ENCODE assay signal across 14 cellular contexts in genomic region chr17:30173649-30174048, GRCh38. TPM values are rescaled to one million over a fixed set of nuclear protein-coding genes. Genes with fewer than 3 reads are reported as not detected.
DNase-seq lines count a peak whose midpoint lies in the region; ATAC-seq and TF ChIP-seq lines count a peak whose summit lies in the region.
"Had no signal": no experiment of that assay in that cellular context is flagged by ENCODE, and none has a peak within 500 bp of the region (broad histone marks: within the 10 kb centered on the region; RNA-seq: fewer than 3 reads in every experiment).

No MANE protein-coding gene starts in this region.

- no peak overlapping the region for H3K27ac Mint-ChIP-seq in activated naive CD4-positive, alpha-beta T cell treated with anti-CD3 and anti-CD28 coated beads for 36 hours
- no peak overlapping the region for H3K27ac Mint-ChIP-seq in stimulated activated effector memory CD8-positive, alpha-beta T cell treated with anti-CD3 and anti-CD28 coated beads, Interleukin-12 subunit alpha, Interleukin-12 subunit beta, amount 100 ng/mL, for 72 hours
- H3K27ac Mint-ChIP-seq: endodermal cell, neural progenitor cell, T-cell had no signal

- peaks cover 13% of the 10 kb centered on the region for H3K36me3 Mint-ChIP-seq in activated naive CD4-positive, alpha-beta T cell treated with anti-CD3 and anti-CD28 coated beads for 36 hours (ENCODE audit: low read depth)
- H3K36me3 Mint-ChIP-seq in stimulated activated effector memory CD8-positive, alpha-beta T cell treated with anti-CD3 and anti-CD28 coated beads, Interleukin-12 subunit alpha, Interleukin-12 subunit beta, amount 100 ng/mL, for 72 hours, result peaks cover 72% of the 10 kb centered on the region

- intact Hi-C loops in activated naive CD4-positive, alpha-beta T cell treated with anti-CD3 and anti-CD28 coated beads for 36 hours (cut with micrococcal nuclease), result loop anchor here (2.0 kb wide), 1 partner anchor 159 kb away; no protein-coding TSS in a partner anchor
- intact Hi-C loops in heart right ventricle (cut with DNase I), result no loop called here
- intact Hi-C loops in psoas muscle (cut with DNase I), result no loop called here

- peak; percentile 35 for DNase-seq in activated naive CD4-positive, alpha-beta T cell treated with anti-CD3 and anti-CD28 coated beads for 36 hours
- no peak for DNase-seq in activated naive CD4-positive, alpha-beta T cell treated with anti-CD3 and anti-CD28 coated beads, Interleukin-2, amount 50 U/mL, for 16 hours
- DNase-seq in stimulated activated effector memory CD8-positive, alpha-beta T cell treated with anti-CD3 and anti-CD28 coated beads, Interleukin-12 subunit alpha, Interleukin-12 subunit beta, amount 100 ng/mL, for 72 hours (ENCODE audit: low spot score in 2 of 2), result no peak
- DNase-seq in heart right ventricle (no peak), RPMI8226 (no peak), psoas muscle (no peak)
- DNase-seq: activated effector memory CD4-positive, alpha-beta T cell treated with Interleukin-2 at 50 U/mL for 16 hours; endodermal cell; NCI-H2171 treated with DMSO at 0.1 percent for 48 hours; T-cell had no signal

- ATAC-seq in GM21529 (IDR thresholded peaks at IDR 0.05; ENCODE audit: unreplicated experiment) (peak; percentile 86), HG03432 (IDR thresholded peaks at IDR 0.05; ENCODE audit: unreplicated experiment) (peak; percentile 77), heart right ventricle (no peak), psoas muscle (no peak)
- ATAC-seq in stimulated activated effector memory CD8-positive, alpha-beta T cell treated with anti-CD3 and anti-CD28 coated beads, Interleukin-12 subunit alpha, Interleukin-12 subunit beta, amount 100 ng/mL, for 72 hours, result peak; percentile 100
- ATAC-seq: T-cell had no signal

- H3K4me1 ChIP-seq in heart right ventricle (no peaks in the 10 kb centered on the region), psoas muscle (no peaks in the 10 kb centered on the region)
- H3K4me1 ChIP-seq: neural progenitor cell, vagina had no signal

- H3K9me3 ChIP-seq in heart right ventricle (no peaks in the 10 kb centered on the region), psoas muscle (no peaks in the 10 kb centered on the region)
- H3K9me3 ChIP-seq: vagina had no signal

- H3K36me3 ChIP-seq in heart right ventricle, result peaks cover 0 to 89% (median 12%) of the 10 kb centered on the region in 9 donors
- peaks cover 0 to 47% of the 10 kb centered on the region in 2 donors for H3K36me3 ChIP-seq in psoas muscle (ENCODE audit: insufficient read depth in 1 of 2, low read depth in 1 of 2)
- H3K36me3 ChIP-seq: vagina had no signal

- H3K27me3 Mint-ChIP-seq in activated naive CD4-positive, alpha-beta T cell treated with anti-CD3 and anti-CD28 coated beads for 36 hours (ENCODE audit: low read depth), result no peaks in the 10 kb centered on the region
- H3K27me3 Mint-ChIP-seq: T-cell had no signal

- no peak overlapping the region for H3K4me3 Mint-ChIP-seq in activated naive CD4-positive, alpha-beta T cell treated with anti-CD3 and anti-CD28 coated beads for 36 hours
- H3K4me3 Mint-ChIP-seq in stimulated activated effector memory CD8-positive, alpha-beta T cell treated with anti-CD3 and anti-CD28 coated beads, Interleukin-12 subunit alpha, Interleukin-12 subunit beta, amount 100 ng/mL, for 72 hours, result no peak overlapping the region
- H3K4me3 Mint-ChIP-seq: endodermal cell, neural progenitor cell, T-cell had no signal

- H3K27me3 ChIP-seq in heart right ventricle, result no peaks in the 10 kb centered on the region
- no peaks in the 10 kb centered on the region for H3K27me3 ChIP-seq in psoas muscle (ENCODE audit: insufficient read depth in 3 of 3, low read length in 2 of 3)
- H3K27me3 ChIP-seq: neural progenitor cell, vagina had no signal

- CTCF ChIA-PET in activated naive CD4-positive, alpha-beta T cell treated with anti-CD3 and anti-CD28 coated beads for 36 hours (lab: Charles Lee), result interaction anchor here (2.6 kb wide), 1 partner anchor 69 kb away, joined by 8 read pairs; no protein-coding TSS in a partner anchor

- H3K4me3 ChIP-seq in heart right ventricle, result no peak overlapping the region
- no peak overlapping the region for H3K4me3 ChIP-seq in psoas muscle
- H3K4me3 ChIP-seq: neural progenitor cell, vagina had no signal

- H3K9me3 Mint-ChIP-seq in activated naive CD4-positive, alpha-beta T cell treated with anti-CD3 and anti-CD28 coated beads for 36 hours, result no peaks in the 10 kb centered on the region
- H3K9me3 Mint-ChIP-seq in stimulated activated effector memory CD8-positive, alpha-beta T cell treated with anti-CD3 and anti-CD28 coated beads, Interleukin-12 subunit alpha, Interleukin-12 subunit beta, amount 100 ng/mL, for 72 hours, result no peaks in the 10 kb centered on the region
- H3K9me3 Mint-ChIP-seq: endodermal cell, neural progenitor cell, T-cell had no signal

- TF ChIP-seq CTCF in heart right ventricle (IDR thresholded peaks at IDR 0.05) (no peak), psoas muscle (IDR thresholded peaks at IDR 0.05) (no peak)

- 45 to 53% methylated on average over 2 of the region's 2 CpGs for WGBS in heart right ventricle, 2 donors
- WGBS in psoas muscle, 3 donors, result 66 to 90% (median 82%) methylated on average over 2 of the region's 2 CpGs

- H3K27ac ChIP-seq in heart right ventricle (no peak overlapping the region), psoas muscle (no peak overlapping the region)
- H3K27ac ChIP-seq: neural progenitor cell, vagina had no signal

- H3K4me1 Mint-ChIP-seq in activated naive CD4-positive, alpha-beta T cell treated with anti-CD3 and anti-CD28 coated beads for 36 hours (ENCODE audit: low read depth), result peaks cover 23% of the 10 kb centered on the region
- H3K4me1 Mint-ChIP-seq in stimulated activated effector memory CD8-positive, alpha-beta T cell treated with anti-CD3 and anti-CD28 coated beads, Interleukin-12 subunit alpha, Interleukin-12 subunit beta, amount 100 ng/mL, for 72 hours, result peaks cover 12% of the 10 kb centered on the region
- H3K4me1 Mint-ChIP-seq: neural progenitor cell had no signal

RNA-seq across cellular contexts. Expression of gene NSRP1, which starts 57.0 kb away (rescaled TPM):
- 10 to 100 TPM; 21.4 to 21.5 TPM for total RNA-seq in activated naive CD4-positive, alpha-beta T cell treated with anti-CD3 and anti-CD28 coated beads for 36 hours
- 10 to 100 TPM; 22.2 to 39.1 (median 26.5) TPM for total RNA-seq in heart right ventricle
- polyA plus RNA-seq in heart right ventricle, result 10 to 100 TPM; 19.5 to 47.5 TPM
- 10 to 100 TPM; 13.6 to 25.9 (median 21.6) TPM for total RNA-seq in psoas muscle
- 10 to 100 TPM; 15.3 to 32.7 (median 19.3) TPM for polyA plus RNA-seq in psoas muscle

Comparison
In these comparisons a context has a peak if more than half of its experiments do, and no peak if none do; other contexts are left out.
1. ATAC-seq: peak in GM21529 (single experiment), HG03432 (single experiment) and stimulated activated effector memory CD8-positive, alpha-beta T cell treated with anti-CD3 and anti-CD28 coated beads, Interleukin-12 subunit alpha, Interleukin-12 subunit beta, amount 100 ng/mL, for 72 hours (single experiment); none in heart right ventricle (0 of 8) and psoas muscle (0 of 4).